Comparison of ENCODE assay signal across 24 cellular contexts in genomic region chrX:40015693-40016092, GRCh38.
A peak's percentile ranks its signal among the peaks of the same experiment; 100 is the strongest.
DNase-seq lines count a peak whose midpoint lies in the region; ATAC-seq and TF ChIP-seq lines count a peak whose summit lies in the region.
"Had no signal": no experiment of that assay in that cellular context is flagged by ENCODE, and none has a peak within 500 bp of the region (broad histone marks: within the 10 kb centered on the region; RNA-seq: fewer than 3 reads in every experiment).

No MANE protein-coding gene starts in this region.

- H3K27me3 ChIP-seq in psoas muscle (ENCODE audit: insufficient read depth in 3 of 3, low read length in 2 of 3): peaks cover 0 to 54% (median 0%) of the 10 kb centered on the region in 3 donors
- H3K27me3 ChIP-seq: suprapubic skin had no signal

- CTCF ChIA-PET in T-cell (lab: Charles Lee): no interaction called here

- no peaks in the 10 kb centered on the region for H3K36me3 ChIP-seq in psoas muscle (ENCODE audit: insufficient read depth in 1 of 2, low read depth in 1 of 2)
- H3K36me3 ChIP-seq: suprapubic skin had no signal

- intact Hi-C loops in psoas muscle (cut with DNase I): loop anchor here in 1 of 2 donors (5.0 to 10.0 kb wide), 2 partner anchors 52 to 139 kb away; no protein-coding TSS in a partner anchor

- no peak for ATAC-seq in T-cell (replicated peaks in 1 of 4)
- no peak for ATAC-seq in psoas muscle
- ATAC-seq in HG03039 (IDR thresholded peaks at IDR 0.05; ENCODE audit: unreplicated experiment): no peak
- ATAC-seq in HG03095 (IDR thresholded peaks at IDR 0.05; ENCODE audit: unreplicated experiment): no peak
- ATAC-seq: activated CD4-positive, alpha-beta T cell treated with anti-CD3 and anti-CD28 coated beads for 36 hours; activated naive CD8-positive, alpha-beta T cell treated with anti-CD3 and anti-CD28 coated beads, Interleukin-2, amount 50 U/mL, for 24 hours had no signal

- H3K4me1 Mint-ChIP-seq in T-cell: peaks cover 13 to 17% (median 16%) of the 10 kb centered on the region in 3 donors
- peaks cover 5 to 9% of the 10 kb centered on the region in 2 donors for H3K4me1 Mint-ChIP-seq in immature natural killer cell

- TF ChIP-seq CTCF in psoas muscle (IDR thresholded peaks at IDR 0.05): no peak

- H3K9me3 Mint-ChIP-seq in T-cell (peaks cover 0 to 3% (median 2%) of the 10 kb centered on the region in 3 donors), immature natural killer cell (no peaks in the 10 kb centered on the region)
- H3K9me3 Mint-ChIP-seq: activated naive CD8-positive, alpha-beta T cell treated with anti-CD3 and anti-CD28 coated beads, Interleukin-2, amount 50 U/mL, for 24 hours; central memory CD8-positive, alpha-beta T cell had no signal

- peaks cover 6% of the 10 kb centered on the region for H3K4me1 ChIP-seq in psoas muscle

- 42 to 82% (median 77%) methylated on average over 4 of the region's 4 CpGs for WGBS in psoas muscle, 3 donors

- POLR2A ChIA-PET in T-cell (lab: Charles Lee): no interaction called here

- peak overlapping the region; percentile 23 to 45 (median 34) for H3K4me3 Mint-ChIP-seq in T-cell
- peak overlapping the region in 4 of 5 donors; percentile 23 to 69 (median 36) for H3K4me3 Mint-ChIP-seq in immature natural killer cell
- H3K4me3 Mint-ChIP-seq: activated CD4-positive, alpha-beta T cell treated with anti-CD3 and anti-CD28 coated beads for 36 hours; activated naive CD8-positive, alpha-beta T cell treated with anti-CD3 and anti-CD28 coated beads, Interleukin-2, amount 50 U/mL, for 24 hours; activated T-cell treated with anti-CD3 and anti-CD28 coated beads, Interleukin-2, amount 50 U/mL, for 24 hours had no signal

- no peak overlapping the region for H3K27ac ChIP-seq in psoas muscle
- H3K27ac ChIP-seq: KMS-11 had no signal

- H3K36me3 Mint-ChIP-seq in T-cell: no peaks in the 10 kb centered on the region
- H3K36me3 Mint-ChIP-seq in immature natural killer cell: no peaks in the 10 kb centered on the region

- DNase-seq in NCI-H526 (lab: John Stamatoyannopoulos, UW) (peak; percentile 80 to 83), NCI-H526 treated with DMSO at 0.1 percent for 48 hours (lab: John Stamatoyannopoulos, UW) (no peak), T-cell (no peak), immature natural killer cell (no peak), psoas muscle (no peak), COR-L47 (lab: John Stamatoyannopoulos, UW) (no peak)
- DNase-seq: activated CD4-positive, alpha-beta T cell treated with anti-CD3 and anti-CD28 coated beads for 36 hours; activated gamma-delta T cell; activated naive CD8-positive, alpha-beta T cell treated with anti-CD3 and anti-CD28 coated beads, Interleukin-2, amount 50 U/mL, for 24 hours; activated T-cell treated with anti-CD3 and anti-CD28 coated beads, Interleukin-2, amount 50 U/mL, for 24 hours; dermis blood vessel endothelial cell; NCI-H1436; NCI-H2081 treated with DMSO at 0.1 percent for 48 hours; NCI-H345; NCI-H82; OCI-M1; SK-N-SH; stimulated activated naive CD4-positive, alpha-beta T cell; T-helper 2 cell had no signal

- H3K4me3 ChIP-seq in psoas muscle: peak overlapping the region; percentile 72

- H3K27me3 Mint-ChIP-seq in T-cell: peaks cover 6 to 10% of the 10 kb centered on the region in 2 donors
- H3K27me3 Mint-ChIP-seq in immature natural killer cell (ENCODE audit: low read depth in 3 of 3): peaks cover 12 to 32% (median 19%) of the 10 kb centered on the region in 3 donors
- H3K27me3 Mint-ChIP-seq: central memory CD8-positive, alpha-beta T cell had no signal

- H3K9me3 ChIP-seq in psoas muscle: no peaks in the 10 kb centered on the region
- H3K9me3 ChIP-seq: SK-N-SH, suprapubic skin had no signal

- H3K27ac Mint-ChIP-seq in T-cell (no peak overlapping the region), immature natural killer cell (no peak overlapping the region)
- H3K27ac Mint-ChIP-seq: activated CD4-positive, alpha-beta T cell treated with anti-CD3 and anti-CD28 coated beads for 36 hours; activated naive CD8-positive, alpha-beta T cell treated with anti-CD3 and anti-CD28 coated beads, Interleukin-2, amount 50 U/mL, for 24 hours; activated T-cell treated with anti-CD3 and anti-CD28 coated beads, Interleukin-2, amount 50 U/mL, for 24 hours had no signal

Comparison
In these comparisons a context has a peak if more than half of its experiments do, and no peak if none do; other contexts are left out.
1. DNase-seq: peak in NCI-H526 (2 of 2); none in NCI-H526 treated with DMSO at 0.1 percent for 48 hours (single experiment), T-cell (0 of 34), immature natural killer cell (0 of 3), psoas muscle (0 of 2) and COR-L47 (single experiment).